1 cellular context compared by ENCODE assay signal in genomic region chr11:11163256-11163655, GRCh38.
TF ChIP-seq lines count a peak whose summit lies in the region.

No MANE protein-coding gene starts in this region.

TF ChIP-seq in IMR-90, 13 proteins besides CTCF, POLR2A, EP300 and RAD21 (continued from another document):
- no peak for TF ChIP-seq ELK1 (IDR thresholded peaks at IDR 0.05; ENCODE audit: borderline replicate concordance, low read depth, low read length)
- no peak for TF ChIP-seq MXI1 (IDR thresholded peaks at IDR 0.05; ENCODE audit: borderline replicate concordance, low read depth, low read length)
- no peak for TF ChIP-seq RCOR1 (IDR thresholded peaks at IDR 0.05; ENCODE audit: insufficient replicate concordance, low read length)
- no peak for TF ChIP-seq CEBPB (IDR thresholded peaks at IDR 0.05; ENCODE audit: low read depth, low read length)
- no peak for TF ChIP-seq CHD1 (IDR thresholded peaks at IDR 0.05; ENCODE audit: low read depth, low read length)
- no peak for TF ChIP-seq NFE2L2 (IDR thresholded peaks at IDR 0.05; ENCODE audit: low read depth, low read length)
- no peak for TF ChIP-seq USF2 (IDR thresholded peaks at IDR 0.05; ENCODE audit: low read depth, low read length)
